In genomic region chr2:146312899-146313298, GRCh38 we compare ENCODE assay signal across 9 cellular contexts.
DNase-seq lines count a peak whose midpoint lies in the region; ATAC-seq and TF ChIP-seq lines count a peak whose summit lies in the region.
"Had no signal": no experiment of that assay in that cellular context is flagged by ENCODE, and none has a peak within 500 bp of the region (broad histone marks: within the 10 kb centered on the region; RNA-seq: fewer than 3 reads in every experiment).

No MANE protein-coding gene starts in this region.

- no peak overlapping the region for H2BK20ac ChIP-seq in H9 (ENCODE audit: low read depth, low read length, poor library complexity, severe bottlenecking)

- no peak overlapping the region for H3K9ac ChIP-seq in H9 (ENCODE audit: extremely low read depth, insufficient read length, low read length)

- no peaks in the 10 kb centered on the region for H3K79me1 ChIP-seq in H9 (ENCODE audit: insufficient read depth, low read depth, low read length, poor library complexity, severe bottlenecking)

- no peak overlapping the region for H3K4me3 Mint-ChIP-seq in H9

- H3K27me3 Mint-ChIP-seq in H9 (ENCODE audit: low read depth), result no peaks in the 10 kb centered on the region

- H4K20me1 ChIP-seq in H9 (ENCODE audit: control insufficient read depth, insufficient read depth, insufficient read length), result no peaks in the 10 kb centered on the region

- H3K36me3 ChIP-seq in gastroesophageal sphincter, result no peaks in the 10 kb centered on the region
- H3K36me3 ChIP-seq in aorta (ENCODE audit: control insufficient read depth in 1 of 2, insufficient read depth in 2 of 2, low read length in 1 of 2), result no peaks in the 10 kb centered on the region

- CTCF ChIA-PET in RWPE1 (lab: Yijun Ruan, JAX), result no interaction called here

- H3K36me3 Mint-ChIP-seq in H9 (ENCODE audit: insufficient read depth in 1 of 3, low read depth in 3 of 3), result peaks cover 0 to 4% (median 2%) of the 10 kb centered on the region in 3 experiments; a peak in 2 of 7 replicates

- DNase-seq in A172 (ENCODE audit: low spot score), result peak; percentile 33
- no peak for DNase-seq in H9
- no peak for DNase-seq in RWPE1 (ENCODE audit: low spot score)
- DNase-seq in NCI-H128 (lab: John Stamatoyannopoulos, UW; ENCODE audit: unreplicated experiment), result no peak
- no peak for DNase-seq in NCI-H1048 (lab: John Stamatoyannopoulos, UW)
- no peak for DNase-seq in aorta
- no peak for DNase-seq in NCI-H146 treated with DMSO at 0.1 percent for 48 hours (lab: John Stamatoyannopoulos, UW; ENCODE audit: unreplicated experiment)
- DNase-seq: stimulated activated CD4-positive, alpha-beta T cell treated with anti-CD3 and anti-CD28 coated beads, Interleukin-15, amount 100 ng/mL, for 24 hours had no signal

- H3K18ac ChIP-seq in H9 (ENCODE audit: insufficient read length, low read depth, low read length), result no peak overlapping the region

- no peak overlapping the region; a peak in 1 of 7 replicates for H3K27ac Mint-ChIP-seq in H9

- H3K27me3 ChIP-seq in H9 (ENCODE audit: insufficient read depth, low read length), result no peaks in the 10 kb centered on the region
- no peaks in the 10 kb centered on the region for H3K27me3 ChIP-seq in gastroesophageal sphincter
- H3K27me3 ChIP-seq in aorta (ENCODE audit: control insufficient read depth in 1 of 2, insufficient read depth in 2 of 2, low read length in 1 of 2), result no peaks in the 10 kb centered on the region

- POLR2A ChIA-PET in RWPE1 (lab: Yijun Ruan, JAX; ENCODE audit: low non-redundant PET), result no interaction called here

- no peak overlapping the region for H2BK5ac ChIP-seq in H9 (ENCODE audit: insufficient read length, low read length)

- intact Hi-C loops in aorta (cut with DNase I), result no loop called here

- no peak overlapping the region for H3K4me2 ChIP-seq in H9 (ENCODE audit: insufficient read depth, insufficient read length, low read length)

- no peaks in the 10 kb centered on the region for H3K4me1 ChIP-seq in H9 (ENCODE audit: insufficient read depth, low read length)
- H3K4me1 ChIP-seq in gastroesophageal sphincter, result peaks cover 0 to 15% (median 0%) of the 10 kb centered on the region in 3 donors
- no peaks in the 10 kb centered on the region for H3K4me1 ChIP-seq in aorta (ENCODE audit: control insufficient read depth in 1 of 2, insufficient read depth in 2 of 2, low read length in 2 of 2)

- TF ChIP-seq CTCF in H9 (conservative IDR thresholded peaks at IDR 0.05) (peak; percentile 34; the same call in 2 of the 3 replicates), RWPE1 (conservative IDR thresholded peaks at IDR 0.05; ENCODE audit: low read depth) (peak; percentile 22; the same call in 1 of the 2 replicates), gastroesophageal sphincter (IDR thresholded peaks at IDR 0.05) (peak in 3 of 4 experiments; percentile 8 to 31 (median 12))

- TF ChIP-seq EP300 in gastroesophageal sphincter (IDR thresholded peaks at IDR 0.05), result no peak

- no peaks in the 10 kb centered on the region for H3K9me3 ChIP-seq in H9 (ENCODE audit: control insufficient read depth, low read depth, low read length)
- peaks cover 0 to 2% (median 0%) of the 10 kb centered on the region in 3 donors for H3K9me3 ChIP-seq in gastroesophageal sphincter
- H3K9me3 ChIP-seq in aorta (ENCODE audit: control insufficient read depth, low read length), result no peaks in the 10 kb centered on the region

- no peak overlapping the region for H3K56ac ChIP-seq in H9 (ENCODE audit: insufficient read length, low read depth, low read length)

- no peak overlapping the region for H3K4me3 ChIP-seq in gastroesophageal sphincter
- H3K4me3 ChIP-seq in aorta (ENCODE audit: low read length in 2 of 2), result no peak overlapping the region

- H3K4ac ChIP-seq in H9 (ENCODE audit: low read depth, low read length), result no peak overlapping the region

- no peak overlapping the region for H4K91ac ChIP-seq in H9 (ENCODE audit: insufficient read length, low read depth, low read length)

- H3K79me2 ChIP-seq in H9 (ENCODE audit: insufficient read depth, low read length), result no peaks in the 10 kb centered on the region

- no peak overlapping the region for H3K23ac ChIP-seq in H9 (ENCODE audit: insufficient read length, low read depth, low read length)

- H2BK12ac ChIP-seq in H9 (ENCODE audit: insufficient read length, low read depth, low read length), result no peak overlapping the region

- no peak overlapping the region for H2BK120ac ChIP-seq in H9 (ENCODE audit: low read depth, low read length, poor library complexity, severe bottlenecking)

- no peak overlapping the region for H2AK5ac ChIP-seq in H9 (ENCODE audit: insufficient read length, low read length)

- H3T11ph ChIP-seq in H9 (ENCODE audit: low read length), result no peak overlapping the region

- WGBS in H9 (ENCODE audit: extremely low coverage, insufficient read length, low lambda C conversion rate), result no CpG with 5 or more reads among the region's 2 CpGs
- 0 to 4% methylated on average over 2 of the region's 2 CpGs for WGBS in gastroesophageal sphincter (ENCODE audit: low coverage in 1 of 2), 2 donors
- 0 to 2% methylated on average over 2 of the region's 2 CpGs for WGBS in aorta, 2 donors

- H4K8ac ChIP-seq in H9 (replicated peaks; ENCODE audit: insufficient read length, low read depth, low read length), result no peak overlapping the region

- no peak overlapping the region for H3K27ac ChIP-seq in H9 (ENCODE audit: insufficient read length, low read depth, low read length)
- H3K27ac ChIP-seq in RWPE1, result no peak overlapping the region
- H3K27ac ChIP-seq in gastroesophageal sphincter, result no peak overlapping the region
- H3K27ac ChIP-seq in aorta (ENCODE audit: low read depth in 1 of 2, low read length in 2 of 2), result no peak overlapping the region

- peaks cover 6% of the 10 kb centered on the region in 2 experiments; a peak in 2 of 5 replicates for H3K9me3 Mint-ChIP-seq in H9

- no peaks in the 10 kb centered on the region for H3K23me2 ChIP-seq in H9 (ENCODE audit: insufficient read length, low read depth, low read length, poor library complexity, severe bottlenecking)

- no peak overlapping the region for H4K5ac ChIP-seq in H9 (ENCODE audit: insufficient read length, low read depth, low read length)

- 0 out of 4 replicates have a peak, but pooled peaks cover 0 to 2% of the 10 kb centered on the region in 2 experiments for H3K4me1 Mint-ChIP-seq in H9

- ATAC-seq in gastroesophageal sphincter (no peak), aorta (ENCODE audit: low FRiP score) (no peak)

- no peak for TF ChIP-seq POLR2A in gastroesophageal sphincter (IDR thresholded peaks at IDR 0.05)

- H3K14ac ChIP-seq in H9 (ENCODE audit: insufficient read depth, low read length), result no peak overlapping the region

- H2BK15ac ChIP-seq in H9 (ENCODE audit: low read depth, low read length), result no peak overlapping the region

- H2AFZ ChIP-seq in H9 (ENCODE audit: low read length), result no peak overlapping the region
